ENCODE assay signal across 30 cellular contexts in genomic region chr4:8618961-8619720, GRCh38. TPM values are rescaled to one million over a fixed set of nuclear protein-coding genes. Genes with fewer than 3 reads are reported as not detected.
"Had no signal": no experiment of that assay in that cellular context is flagged by ENCODE, and none has a peak within 500 bp of the region (broad histone marks: within the 10 kb centered on the region; RNA-seq: fewer than 3 reads in every experiment).

No MANE protein-coding gene starts in this region.

- H3K9me3 ChIP-seq: esophagus muscularis mucosa, gastroesophageal sphincter, heart left ventricle, mucosa of descending colon, pancreas, spleen, transverse colon, upper lobe of right lung, uterus had no signal

- H3K36me3 ChIP-seq: esophagus muscularis mucosa, gastroesophageal sphincter, heart left ventricle, pancreas, spleen, transverse colon, upper lobe of right lung, uterus had no signal

- H3K4me3 Mint-ChIP-seq: central memory CD8-positive, alpha-beta T cell; mesothelial cell of epicardium; naive B cell; nephron progenitor cell; stimulated activated naive B cell treated with anti-CD40 and anti-IgM and Interleukin-4, amounts not matched to agents 10 μg/mL and 1 μg/mL and 100 μg/mL, for 72 hours; stimulated activated naive CD8-positive, alpha-beta T cell treated with anti-CD3 and anti-CD28 coated beads, Interleukin-15, Interleukin-2, amounts not matched to agents 100 ng/mL and 50 ng/mL, for 24 hours had no signal

- H3K27ac ChIP-seq: coronary artery, esophagus muscularis mucosa, foreskin keratinocyte, gastroesophageal sphincter, heart left ventricle, hepatocyte, pancreas, skin epidermis, spleen, transverse colon, upper lobe of right lung, uterus had no signal

- H3K27me3 Mint-ChIP-seq: naive B cell; progenitor cell of endocrine pancreas; stimulated activated naive CD8-positive, alpha-beta T cell treated with anti-CD3 and anti-CD28 coated beads, Interleukin-15, Interleukin-2, amounts not matched to agents 100 ng/mL and 50 ng/mL, for 24 hours had no signal

- H3K27me3 ChIP-seq: foreskin keratinocyte, hepatocyte, pancreas, transverse colon, upper lobe of right lung, uterus had no signal

- H3K4me1 Mint-ChIP-seq: central memory CD8-positive, alpha-beta T cell; naive B cell; nephron progenitor cell; stimulated activated naive B cell treated with anti-CD40 and anti-IgM and Interleukin-4, amounts not matched to agents 10 μg/mL and 1 μg/mL and 100 μg/mL, for 72 hours had no signal

- H2AFZ ChIP-seq: hepatocyte had no signal

- H3K27ac Mint-ChIP-seq: mesothelial cell of epicardium; naive B cell; nephron progenitor cell; progenitor cell of endocrine pancreas; stimulated activated naive B cell treated with anti-CD40 and anti-IgM and Interleukin-4, amounts not matched to agents 10 μg/mL and 1 μg/mL and 100 μg/mL, for 72 hours; stimulated activated naive CD8-positive, alpha-beta T cell treated with anti-CD3 and anti-CD28 coated beads, Interleukin-15, Interleukin-2, amounts not matched to agents 100 ng/mL and 50 ng/mL, for 24 hours had no signal

- H3K36me3 Mint-ChIP-seq: naive B cell; stimulated activated naive B cell treated with anti-CD40 and anti-IgM and Interleukin-4, amounts not matched to agents 10 μg/mL and 1 μg/mL and 100 μg/mL, for 72 hours had no signal

- H3K4me1 ChIP-seq: esophagus muscularis mucosa, foreskin keratinocyte, gastroesophageal sphincter, pancreas, spleen, transverse colon, upper lobe of right lung, uterus had no signal

- H3K9me3 Mint-ChIP-seq: central memory CD8-positive, alpha-beta T cell; mesothelial cell of epicardium; naive B cell; nephron progenitor cell; stimulated activated naive B cell treated with anti-CD40 and anti-IgM and Interleukin-4, amounts not matched to agents 10 μg/mL and 1 μg/mL and 100 μg/mL, for 72 hours; stimulated activated naive CD8-positive, alpha-beta T cell treated with anti-CD3 and anti-CD28 coated beads, Interleukin-15, Interleukin-2, amounts not matched to agents 100 ng/mL and 50 ng/mL, for 24 hours had no signal

- ATAC-seq: foreskin keratinocyte; gastroesophageal sphincter; heart left ventricle; mucosa of descending colon; pancreas; stimulated activated naive B cell treated with anti-CD40 and anti-IgM and Interleukin-4, amounts not matched to agents 10 μg/mL and 1 μg/mL and 100 μg/mL, for 72 hours; upper lobe of right lung had no signal

- H3K4me2 ChIP-seq: hepatocyte had no signal

- H3K4me3 ChIP-seq: coronary artery, esophagus muscularis mucosa, gastroesophageal sphincter, heart left ventricle, hepatocyte, mucosa of descending colon, pancreas, skin epidermis, spleen, transverse colon, upper lobe of right lung, uterus had no signal

- DNase-seq: dermis blood vessel endothelial cell; effector memory CD4-positive, alpha-beta T cell; foreskin keratinocyte; kidney glomerular epithelial cell; mesenchymal stem cell; naive B cell; nephron progenitor cell; occipital lobe; spleen; stimulated activated CD4-positive, alpha-beta T cell treated with anti-CD3 and anti-CD28 coated beads, Interleukin-2, amount 100 ng/mL, for 48 hours; stimulated activated naive B cell treated with anti-CD40 and anti-IgM and Interleukin-4, amounts not matched to agents 10 μg/mL and 1 μg/mL and 100 μg/mL, for 72 hours; transverse colon; upper lobe of right lung; uterus had no signal

RNA-seq across cellular contexts. Expression of gene CPZ, which starts 26.6 kb away (rescaled TPM):
- total RNA-seq: dermis blood vessel endothelial cell, endothelial cell of umbilical vein, foreskin keratinocyte, lung microvascular endothelial cell had no signal
- polyA plus RNA-seq: endothelial cell of umbilical vein, foreskin keratinocyte had no signal

RNA-seq across cellular contexts. Expression of gene GPR78, which starts 38.9 kb away (rescaled TPM):
- total RNA-seq: dermis blood vessel endothelial cell, endothelial cell of umbilical vein, epithelial cell of proximal tubule, esophagus muscularis mucosa, foreskin keratinocyte, gastroesophageal sphincter, lower leg skin, lung microvascular endothelial cell, occipital lobe, pancreas had no signal
- polyA plus RNA-seq: endothelial cell of umbilical vein, foreskin keratinocyte, heart left ventricle had no signal
